In genomic region chr2:20051518-20052228, GRCh38 we compare ENCODE assay signal across 1 cellular context.
A peak's percentile ranks its signal among the peaks of the same experiment; 100 is the strongest.
TF ChIP-seq lines count a peak whose summit lies in the region.

LAPTM4A (minus strand) TSS chr2:20051628; CDS start chr2:20051520, 108 bp downstream.

TF ChIP-seq in GM12878, 131 proteins besides CTCF, POLR2A, EP300 and RAD21 (continued from another document and continues in another):
- TF ChIP-seq ZNF592 (IDR thresholded peaks at IDR 0.05) (no peak), RELA (IDR thresholded peaks at IDR 0.05; ENCODE audit: borderline replicate concordance, partially characterized antibody) (peak; percentile 93), USF1 (IDR thresholded peaks at IDR 0.05; ENCODE audit: borderline replicate concordance, extremely low read length, insufficient read depth, low read depth, low read length) (peak; percentile 62), PKNOX1 (IDR thresholded peaks at IDR 0.05) (peak; percentile 98), RFX5 (IDR thresholded peaks at IDR 0.05; ENCODE audit: low read depth, low read length) (no peak), SIN3A (IDR thresholded peaks at IDR 0.05; ENCODE audit: low read depth, low read length) (peak; percentile 77; the same call in 1 of the 2 replicates), SMAD1 (IDR thresholded peaks at IDR 0.05; ENCODE audit: low read depth, partially characterized antibody) (no peak), NR2F1 (conservative IDR thresholded peaks at IDR 0.05) (peak; percentile 82), SMARCA5 (IDR thresholded peaks at IDR 0.05) (no peak), MAX (IDR thresholded peaks at IDR 0.05; ENCODE audit: low read depth, low read length) (no peak; the same call in 1 of the 2 replicates), SREBF1 (IDR thresholded peaks at IDR 0.05; ENCODE audit: low read length) (peak; percentile 42; the same call in 1 of the 2 replicates), FOXK2 (IDR thresholded peaks at IDR 0.05) (no peak), GATAD2B (conservative IDR thresholded peaks at IDR 0.05; ENCODE audit: low read depth) (peak; percentile 43; the same call in 1 of the 2 replicates), MXI1 (IDR thresholded peaks at IDR 0.05; ENCODE audit: low read depth, low read length) (peak; percentile 23), PML (IDR thresholded peaks at IDR 0.05; ENCODE audit: low read length) (peak; percentile 90; the same call in 1 of the 2 replicates), TCF3 (IDR thresholded peaks at IDR 0.05; ENCODE audit: borderline replicate concordance, insufficient read depth, low read depth, low read length) (no peak), IRF4 (IDR thresholded peaks at IDR 0.05; ENCODE audit: low read depth, low read length) (no peak), SKIL (IDR thresholded peaks at IDR 0.05; ENCODE audit: low read depth, poor library complexity, severe bottlenecking) (peak; percentile 79), CUX1 (IDR thresholded peaks at IDR 0.05; ENCODE audit: insufficient replicate concordance, low read depth, low read length) (no peak), KLF5 (IDR thresholded peaks at IDR 0.05; ENCODE audit: partially characterized antibody) (peak; percentile 90), REST (IDR thresholded peaks at IDR 0.05; ENCODE audit: low read depth, low read length) (no peak), MTA2 (IDR thresholded peaks at IDR 0.05; ENCODE audit: low read depth) (peak; percentile 42), WRNIP1 (IDR thresholded peaks at IDR 0.05; ENCODE audit: borderline replicate concordance, low read depth, low read length) (no peak), NFXL1 (IDR thresholded peaks at IDR 0.05; ENCODE audit: borderline replicate concordance) (no peak), SIX5 (IDR thresholded peaks at IDR 0.05; ENCODE audit: low read depth, low read length, severe bottlenecking) (no peak), ZNF217 (IDR thresholded peaks at IDR 0.05) (no peak), FOS (IDR thresholded peaks at IDR 0.05; ENCODE audit: borderline replicate concordance, extremely low read depth, insufficient read length) (peak; percentile 94), ZBTB33 (IDR thresholded peaks at IDR 0.05) (0 out of 2 replicates have a peak, but pooled peaks have one; percentile 59), ZBTB11 (CRISPR knock-in tag; IDR thresholded peaks at IDR 0.05) (no peak), MEF2A (IDR thresholded peaks at IDR 0.05; ENCODE audit: insufficient read depth, low read depth, low read length) (no peak)
